9 cellular contexts compared by ENCODE assay signal in genomic region chr20:3794701-3795420, GRCh38. TPM values are rescaled to one million over a fixed set of nuclear protein-coding genes. Genes with fewer than 3 reads are reported as not detected.
DNase-seq lines count a peak whose midpoint lies in the region; ATAC-seq, FAIRE-seq and TF ChIP-seq lines count a peak whose summit lies in the region.
"Had no signal": no experiment of that assay in that cellular context is flagged by ENCODE, and none has a peak within 500 bp of the region (broad histone marks: within the 10 kb centered on the region; RNA-seq: fewer than 3 reads in every experiment).

No MANE protein-coding gene starts in this region.

- intact Hi-C loops in dendritic cell treated with granulocyte-macrophage colony-stimulating factor and Interleukin-4, amounts not matched to agents 40 ng/mL and 50 ng/mL, for 4 days (cut with micrococcal nuclease) = loop anchor here (2.0 kb wide), 1 partner anchor 26 kb away; the partner anchor contains the start of gene AP5S1

- DNase-seq in AG10803 (ENCODE audit: low read depth) (no peak), neural progenitor cell (ENCODE audit: low spot score) (peak; percentile 0), GM12892 (ENCODE audit: insufficient read length) (no peak), NCI-H128 (lab: John Stamatoyannopoulos, UW; ENCODE audit: unreplicated experiment) (no peak)

- H3K4me1 ChIP-seq in Loucy (ENCODE audit: insufficient read depth, low read length, poor library complexity, severe bottlenecking) (peaks cover 44% of the 10 kb centered on the region), neural progenitor cell (peaks cover 20% of the 10 kb centered on the region)

- no peaks in the 10 kb centered on the region for H3K9me3 Mint-ChIP-seq in dendritic cell treated with granulocyte-macrophage colony-stimulating factor and Interleukin-4, amounts not matched to agents 40 ng/mL and 50 ng/mL, for 4 days
- no peaks in the 10 kb centered on the region for H3K9me3 Mint-ChIP-seq in neural progenitor cell

- H3K36me3 ChIP-seq in Loucy (ENCODE audit: insufficient read depth, low read length) = no peaks in the 10 kb centered on the region
- no peaks in the 10 kb centered on the region for H3K36me3 ChIP-seq in neural progenitor cell

- peak overlapping the region; percentile 87 for H3K4me2 ChIP-seq in Loucy (ENCODE audit: low read depth, low read length, poor library complexity, severe bottlenecking)
- no peak overlapping the region for H3K4me2 ChIP-seq in neural progenitor cell

- H4K20me1 ChIP-seq in Loucy (ENCODE audit: insufficient read depth, low read length, poor library complexity, severe bottlenecking) (peaks cover 27% of the 10 kb centered on the region), neural progenitor cell (ENCODE audit: low read depth) (peaks cover 4% of the 10 kb centered on the region)

- TF ChIP-seq CTCF in AG10803 (conservative IDR thresholded peaks at IDR 0.05; ENCODE audit: low read length) = no peak
- TF ChIP-seq CTCF in Loucy (conservative IDR thresholded peaks at IDR 0.05; ENCODE audit: low read length) = no peak
- no peak for TF ChIP-seq CTCF in neural progenitor cell (IDR thresholded peaks at IDR 0.05)

- FAIRE-seq in GM12892 (lab: Jason Lieb, UNC) = no peak
- FAIRE-seq: G401.6 had no signal

- ATAC-seq in HG03342 (IDR thresholded peaks at IDR 0.05; ENCODE audit: unreplicated experiment) (no peak), GM21717 (IDR thresholded peaks at IDR 0.05; ENCODE audit: unreplicated experiment) (no peak)

- H3K27me3 ChIP-seq in Loucy (ENCODE audit: insufficient read depth, low read length, poor library complexity, severe bottlenecking) (no peaks in the 10 kb centered on the region), neural progenitor cell (peaks cover 32% of the 10 kb centered on the region)

- peak overlapping the region; percentile 81 for H3K4me3 Mint-ChIP-seq in dendritic cell treated with granulocyte-macrophage colony-stimulating factor and Interleukin-4, amounts not matched to agents 40 ng/mL and 50 ng/mL, for 4 days
- H3K4me3 Mint-ChIP-seq in neural progenitor cell = peak overlapping the region; percentile 86

- H3K4me1 Mint-ChIP-seq in dendritic cell treated with granulocyte-macrophage colony-stimulating factor and Interleukin-4, amounts not matched to agents 40 ng/mL and 50 ng/mL, for 4 days (ENCODE audit: low read depth) = peaks cover 46% of the 10 kb centered on the region
- H3K4me1 Mint-ChIP-seq in neural progenitor cell = peaks cover 36% of the 10 kb centered on the region

- peak overlapping the region; percentile 91 for H3K9ac ChIP-seq in Loucy (ENCODE audit: low read depth, low read length, poor library complexity, severe bottlenecking)
- no peak overlapping the region for H3K9ac ChIP-seq in neural progenitor cell

- H2AFZ ChIP-seq in Loucy (ENCODE audit: low read length) (peak overlapping the region; percentile 99; the same call in 1 of the 2 replicates), neural progenitor cell (replicated peaks) (no peak overlapping the region)

- H3K79me2 ChIP-seq in Loucy (ENCODE audit: insufficient read depth, low read length) (peaks cover 42% of the 10 kb centered on the region), neural progenitor cell (ENCODE audit: low read depth) (no peaks in the 10 kb centered on the region)

- H3K9me3 ChIP-seq in Loucy (ENCODE audit: insufficient read depth, low read depth, low read length) (no peaks in the 10 kb centered on the region), neural progenitor cell (ENCODE audit: low read depth) (no peaks in the 10 kb centered on the region)

- H3K27ac ChIP-seq in neural progenitor cell = no peak overlapping the region

- H3K27me3 Mint-ChIP-seq in dendritic cell treated with granulocyte-macrophage colony-stimulating factor and Interleukin-4, amounts not matched to agents 40 ng/mL and 50 ng/mL, for 4 days = no peaks in the 10 kb centered on the region
- peaks cover 15% of the 10 kb centered on the region for H3K27me3 Mint-ChIP-seq in neural progenitor cell (ENCODE audit: insufficient read depth, low read depth)

- no peak for TF ChIP-seq POLR2A in GM12892 (IDR thresholded peaks at IDR 0.05; ENCODE audit: low read depth, low read length)

- H3K9me2 ChIP-seq in Loucy (replicated peaks; ENCODE audit: low read depth, low read length) = no peaks in the 10 kb centered on the region

- H3F3A ChIP-seq in Loucy (ENCODE audit: low read depth) = no peaks in the 10 kb centered on the region
- peaks cover 23% of the 10 kb centered on the region for H3F3A ChIP-seq in neural progenitor cell (ENCODE audit: low read depth)

- H3K4me3 ChIP-seq in AG10803 (ENCODE audit: low read length) (peak overlapping the region; percentile 85), Loucy (ENCODE audit: low read length, poor library complexity, severe bottlenecking) (peak overlapping the region; percentile 98), neural progenitor cell (no peak overlapping the region)

- H3K36me3 Mint-ChIP-seq in dendritic cell treated with granulocyte-macrophage colony-stimulating factor and Interleukin-4, amounts not matched to agents 40 ng/mL and 50 ng/mL, for 4 days (ENCODE audit: low read depth) = peaks cover 40% of the 10 kb centered on the region
- peaks cover 7% of the 10 kb centered on the region for H3K36me3 Mint-ChIP-seq in neural progenitor cell

- peak overlapping the region; percentile 93 for H3K27ac Mint-ChIP-seq in dendritic cell treated with granulocyte-macrophage colony-stimulating factor and Interleukin-4, amounts not matched to agents 40 ng/mL and 50 ng/mL, for 4 days
- H3K27ac Mint-ChIP-seq in neural progenitor cell = no peak overlapping the region

RNA-seq across cellular contexts. Expression of gene CDC25B, which starts 1.2 kb away (rescaled TPM):
- 9.3 and 22.9 TPM in 2 replicates for total RNA-seq in neural progenitor cell (ENCODE audit: low replicate concordance)
- polyA plus RNA-seq in GM12892 (2012; ENCODE audit: missing spikeins) = 13.1 TPM

RNA-seq across cellular contexts. Expression of gene CENPB, which starts 8.3 kb away (rescaled TPM):
- 5.0 and 28.9 TPM in 2 replicates for total RNA-seq in neural progenitor cell (ENCODE audit: low replicate concordance)
- polyA plus RNA-seq in GM12892 (2012; ENCODE audit: missing spikeins) = 10.4 TPM

RNA-seq across cellular contexts. Expression of gene SPEF1, which starts 13.6 kb away (rescaled TPM):
- 0.34 and 1.2 TPM in 2 replicates for total RNA-seq in neural progenitor cell (ENCODE audit: low replicate concordance)
- polyA plus RNA-seq in GM12892 (2012; ENCODE audit: missing spikeins) = not detected

RNA-seq across cellular contexts. Expression of gene AP5S1, which starts 25.5 kb away (rescaled TPM):
- total RNA-seq in neural progenitor cell (ENCODE audit: low replicate concordance) = 1.2 and 3.4 TPM in 2 replicates
- 3.2 TPM for polyA plus RNA-seq in GM12892 (2012; ENCODE audit: missing spikeins)

RNA-seq across cellular contexts. Expression of gene ADISSP, which starts 27.3 kb away (rescaled TPM):
- 17.6 and 42.8 TPM in 2 replicates for total RNA-seq in neural progenitor cell (ENCODE audit: low replicate concordance)
- 18.2 TPM for polyA plus RNA-seq in GM12892 (2012; ENCODE audit: missing spikeins)
